In the genomic region with DNA sequence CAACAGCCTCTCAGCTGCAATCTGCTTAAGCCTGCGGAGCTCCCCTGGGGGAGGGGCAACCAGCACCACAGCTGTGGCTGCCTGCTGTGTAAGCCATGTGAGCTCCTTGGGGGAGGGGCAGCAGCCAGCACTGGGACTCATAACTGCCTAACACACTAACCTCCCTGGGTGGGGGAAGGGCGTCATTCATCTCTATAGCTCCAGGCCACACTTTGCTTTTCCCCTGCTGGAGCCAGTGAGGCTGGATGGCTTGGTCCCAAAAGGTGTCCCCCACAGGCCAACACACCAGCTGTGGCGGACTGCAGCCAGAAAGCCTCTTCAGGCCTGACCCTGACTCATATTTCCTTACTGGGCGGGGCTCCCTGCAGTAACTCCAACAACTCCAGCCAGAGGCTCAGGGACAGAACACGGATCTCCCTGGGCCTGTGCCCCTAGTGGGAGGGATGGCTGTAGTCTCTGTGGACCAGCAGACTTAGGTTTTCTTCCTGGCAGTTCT, we compare ENCODE assay signal across 8 cellular contexts.
DNase-seq lines count a peak whose midpoint lies in the region; ATAC-seq, FAIRE-seq and TF ChIP-seq lines count a peak whose summit lies in the region.

No MANE protein-coding gene starts in this region.

- 34% methylated on average over 4 of the region's 5 CpGs; no CpG with 5 or more reads in 1 of the 2 donors for WGBS in transverse colon (ENCODE audit: low coverage in 1 of 2), 2 donors
- 45 to 74% (median 68%) methylated on average over 5 of the region's 5 CpGs for WGBS in small intestine, 3 donors

- no peaks in the 10 kb centered on the region for H3K4me1 Mint-ChIP-seq in CD8-positive, alpha-beta memory T cell

- CTCF ChIA-PET in AG04450 (lab: Charles Lee) = interaction anchor here (0.6 to 1.8 kb wide), 2 partner anchors 200 to 507 kb away, joined by 3 to 4 read pairs; no protein-coding TSS in a partner anchor
- CTCF ChIA-PET in CD8-positive, alpha-beta memory T cell (lab: Charles Lee) = no interaction called here

- H3K4me1 ChIP-seq in transverse colon = no peaks in the 10 kb centered on the region
- H3K4me1 ChIP-seq in CD8-positive, alpha-beta memory T cell (ENCODE audit: insufficient read depth, low read length) = no peaks in the 10 kb centered on the region
- H3K4me1 ChIP-seq in small intestine (ENCODE audit: control insufficient read depth in 2 of 2, insufficient read depth in 1 of 2, low read depth in 1 of 2, low read length in 1 of 2) = no peaks in the 10 kb centered on the region

- DNase-seq in AG04450 (ENCODE audit: low read depth, low spot score) = peak; percentile 38
- DNase-seq in SK-N-DZ (ENCODE audit: low spot score) = peak; percentile 96
- DNase-seq in iPS DF 19.7 (ENCODE audit: low read depth, low spot score) = peak; percentile 35
- DNase-seq in transverse colon = peak; percentile 74
- no peak for DNase-seq in CD8-positive, alpha-beta memory T cell
- DNase-seq in small intestine = no peak

- POLR2A ChIA-PET in AG04450 (lab: Yijun Ruan, JAX) = no interaction called here
- POLR2A ChIA-PET in CD8-positive, alpha-beta memory T cell (lab: Charles Lee) = no interaction called here

- H3K36me3 ChIP-seq in transverse colon (no peaks in the 10 kb centered on the region), small intestine (ENCODE audit: control insufficient read depth in 2 of 2, insufficient read depth in 2 of 2, low read length in 2 of 2) (no peaks in the 10 kb centered on the region)
- H3K36me3 ChIP-seq in CD8-positive, alpha-beta memory T cell (ENCODE audit: insufficient read depth, low read length) = no peaks in the 10 kb centered on the region

- no peak overlapping the region for H3K4me3 ChIP-seq in AG04450 (ENCODE audit: low read depth, low read length)
- H3K4me3 ChIP-seq in transverse colon = no peak overlapping the region
- H3K4me3 ChIP-seq in CD8-positive, alpha-beta memory T cell (ENCODE audit: low read length) = no peak overlapping the region
- no peak overlapping the region for H3K4me3 ChIP-seq in small intestine (ENCODE audit: low read depth in 1 of 2, low read length in 2 of 2)

- H3K27ac ChIP-seq in AG04450 (ENCODE audit: low read depth, low read length) (no peak overlapping the region), transverse colon (no peak overlapping the region), small intestine (ENCODE audit: low read depth in 1 of 2, low read length in 1 of 2) (no peak overlapping the region)
- H3K27ac ChIP-seq in CD8-positive, alpha-beta memory T cell (ENCODE audit: low read depth, low read length) = no peak overlapping the region

- peaks cover 0 to 35% (median 1%) of the 10 kb centered on the region in 3 donors for H3K36me3 Mint-ChIP-seq in CD8-positive, alpha-beta memory T cell

- H3K27me3 Mint-ChIP-seq in CD8-positive, alpha-beta memory T cell = peaks cover 7 to 8% of the 10 kb centered on the region in 2 donors

- H3K9me3 Mint-ChIP-seq in CD8-positive, alpha-beta memory T cell = peaks cover 6 to 52% (median 32%) of the 10 kb centered on the region in 5 donors

- no peak for TF ChIP-seq POLR2A in transverse colon (IDR thresholded peaks at IDR 0.05)

- no peak overlapping the region for H3K4me3 Mint-ChIP-seq in CD8-positive, alpha-beta memory T cell

- H3K27me3 ChIP-seq in AG04450 (ENCODE audit: control insufficient read depth, insufficient read depth, low read length) (no peaks in the 10 kb centered on the region), transverse colon (no peaks in the 10 kb centered on the region), small intestine (ENCODE audit: control insufficient read depth in 2 of 2, insufficient read depth in 2 of 2, low read length in 2 of 2) (no peaks in the 10 kb centered on the region)
- H3K27me3 ChIP-seq in CD8-positive, alpha-beta memory T cell (ENCODE audit: insufficient read depth, low read length, poor library complexity, severe bottlenecking) = no peaks in the 10 kb centered on the region

- FAIRE-seq in small intestine (lab: Jason Lieb, UNC) = no peak

- TF ChIP-seq EP300 in transverse colon (IDR thresholded peaks at IDR 0.05; ENCODE audit: low read depth) = no peak

- intact Hi-C loops in transverse colon (cut with DNase I; ENCODE audit: low total_unique reads) = no loop called here

- H3K9me3 ChIP-seq in AG04450 (ENCODE audit: control insufficient read depth, insufficient read depth, low read length) (no peaks in the 10 kb centered on the region), transverse colon (no peaks in the 10 kb centered on the region), small intestine (ENCODE audit: control insufficient read depth, low read depth) (no peaks in the 10 kb centered on the region)
- no peaks in the 10 kb centered on the region for H3K9me3 ChIP-seq in CD8-positive, alpha-beta memory T cell (ENCODE audit: low read length)

- in situ Hi-C loops in transverse colon (cut with MboI; ENCODE audit: low pct_ligation_motif_present in 1 of 4, low pct_unique_long_range_greater_than_20kb in 1 of 4, low sequenced_read_pairs in 3 of 4) = no loop called here

- peak; percentile 31 for ATAC-seq in GM19438 (IDR thresholded peaks at IDR 0.05; ENCODE audit: low read depth, unreplicated experiment)
- peak; percentile 38 for ATAC-seq in HG03442 (IDR thresholded peaks at IDR 0.05; ENCODE audit: unreplicated experiment)

- TF ChIP-seq CTCF in AG04450 (IDR thresholded peaks at IDR 0.05; ENCODE audit: low read depth, low read length) (no peak), transverse colon (IDR thresholded peaks at IDR 0.05) (no peak)

- no peak overlapping the region for H3K27ac Mint-ChIP-seq in CD8-positive, alpha-beta memory T cell

Comparison
In these comparisons a context has a peak if more than half of its experiments do, and no peak if none do; other contexts are left out.
1. DNase-seq: peak in AG04450 (single experiment), SK-N-DZ (single experiment), iPS DF 19.7 (single experiment) and transverse colon (single experiment); none in CD8-positive, alpha-beta memory T cell (0 of 5) and small intestine (single experiment).